ENCODE assay signal across 22 cellular contexts in genomic region chr4:17523626-17524025, GRCh38. TPM values are rescaled to one million over a fixed set of nuclear protein-coding genes. Genes with fewer than 3 reads are reported as not detected.
"Had no signal": no experiment of that assay in that cellular context is flagged by ENCODE, and none has a peak within 500 bp of the region (broad histone marks: within the 10 kb centered on the region; RNA-seq: fewer than 3 reads in every experiment).

No MANE protein-coding gene starts in this region.

- H3K27ac ChIP-seq: epithelial cell of prostate, gastroesophageal sphincter, left lung, prostate gland, spleen, thoracic aorta had no signal

- H3K27me3 ChIP-seq: left lung had no signal

- H3K36me3 ChIP-seq: gastroesophageal sphincter, left lung, prostate gland, spleen, thoracic aorta had no signal

- H3K4me3 Mint-ChIP-seq: activated CD4-positive, alpha-beta T cell treated with anti-CD3 and anti-CD28 coated beads, Interleukin-2, amount 10 ng/mL, durations not matched to agents 7 days and 5 days; activated naive CD8-positive, alpha-beta T cell; brain; dendritic cell treated with granulocyte-macrophage colony-stimulating factor and Interleukin-4, amounts not matched to agents 40 ng/mL and 50 ng/mL, for 4 days; effector memory CD8-positive, alpha-beta T cell; nephron; stimulated activated naive CD8-positive, alpha-beta T cell treated with anti-CD3 and anti-CD28 coated beads, Interleukin-15, Interleukin-2, amounts not matched to agents 100 ng/mL and 50 ng/mL, for 24 hours had no signal

- H3K9me3 Mint-ChIP-seq: activated CD4-positive, alpha-beta T cell treated with anti-CD3 and anti-CD28 coated beads, Interleukin-2, amount 10 ng/mL, durations not matched to agents 7 days and 5 days; brain; dendritic cell treated with granulocyte-macrophage colony-stimulating factor and Interleukin-4, amounts not matched to agents 40 ng/mL and 50 ng/mL, for 4 days; effector memory CD8-positive, alpha-beta T cell; nephron; stimulated activated naive CD8-positive, alpha-beta T cell treated with anti-CD3 and anti-CD28 coated beads, Interleukin-15, Interleukin-2, amounts not matched to agents 100 ng/mL and 50 ng/mL, for 24 hours had no signal

- H3K4me3 ChIP-seq: gastroesophageal sphincter, left lung, prostate gland, spleen, thoracic aorta had no signal

- ATAC-seq: effector memory CD8-positive, alpha-beta T cell; gastroesophageal sphincter; left lung; sciatic nerve had no signal

- H3K4me1 ChIP-seq: gastroesophageal sphincter, left lung, prostate gland, spleen had no signal

- H3K4me1 Mint-ChIP-seq: activated CD4-positive, alpha-beta T cell treated with anti-CD3 and anti-CD28 coated beads, Interleukin-2, amount 10 ng/mL, durations not matched to agents 7 days and 5 days; brain; nephron had no signal

- H3K36me3 Mint-ChIP-seq: activated naive CD8-positive, alpha-beta T cell; brain had no signal

- DNase-seq: activated CD4-positive, alpha-beta T cell treated with anti-CD3 and anti-CD28 coated beads, Interleukin-2, amount 10 ng/mL, durations not matched to agents 7 days and 5 days; activated CD4-positive, CD25-positive, alpha-beta regulatory T cell; amygdala; effector memory CD8-positive, alpha-beta T cell; left lung; mesenchymal stem cell; spleen; stimulated activated CD4-positive, alpha-beta T cell treated with anti-CD3 and anti-CD28 coated beads, Interleukin-2, amount 100 ng/mL, for 24 hours had no signal

- H3K27ac Mint-ChIP-seq: activated CD4-positive, alpha-beta T cell treated with anti-CD3 and anti-CD28 coated beads, Interleukin-2, amount 10 ng/mL, durations not matched to agents 7 days and 5 days; activated naive CD8-positive, alpha-beta T cell; brain; dendritic cell treated with granulocyte-macrophage colony-stimulating factor and Interleukin-4, amounts not matched to agents 40 ng/mL and 50 ng/mL, for 4 days; nephron; stimulated activated naive CD8-positive, alpha-beta T cell treated with anti-CD3 and anti-CD28 coated beads, Interleukin-15, Interleukin-2, amounts not matched to agents 100 ng/mL and 50 ng/mL, for 24 hours had no signal

RNA-seq across cellular contexts. Expression of gene CLRN2, which starts 8.7 kb away (rescaled TPM):
- total RNA-seq: activated CD4-positive, alpha-beta T cell treated with anti-CD3 and anti-CD28 coated beads, Interleukin-2, amount 10 ng/mL, durations not matched to agents 7 days and 5 days; activated CD8-positive, alpha-beta memory T cell treated with anti-CD3 and anti-CD28 coated beads for 36 hours; gastroesophageal sphincter; left lung; omental fat pad; prostate gland; sciatic nerve; spleen; thoracic aorta; ureter had no signal
- polyA plus RNA-seq: keratinocyte, spleen had no signal
